Comparison of ENCODE assay signal across 17 cellular contexts in genomic region chr7:91045626-91046025, GRCh38.
DNase-seq lines count a peak whose midpoint lies in the region; FAIRE-seq and TF ChIP-seq lines count a peak whose summit lies in the region.
"Had no signal": no experiment of that assay in that cellular context is flagged by ENCODE, and none has a peak within 500 bp of the region (broad histone marks: within the 10 kb centered on the region; RNA-seq: fewer than 3 reads in every experiment).

No MANE protein-coding gene starts in this region.

- H3K23ac ChIP-seq in trophoblast cell (ENCODE audit: low read length), result no peak overlapping the region

- H3K4me2 ChIP-seq in hepatocyte (no peak overlapping the region), trophoblast cell (ENCODE audit: low read length) (no peak overlapping the region)
- H3K4me2 ChIP-seq: KMS-11 had no signal

- H2BK5ac ChIP-seq in trophoblast cell (ENCODE audit: low read depth, low read length, poor library complexity), result no peak overlapping the region

- no peak overlapping the region for H3K18ac ChIP-seq in trophoblast cell (ENCODE audit: low read length)

- TF ChIP-seq CTCF in hepatocyte (IDR thresholded peaks at IDR 0.05; ENCODE audit: poor library complexity) (no peak), sigmoid colon (IDR thresholded peaks at IDR 0.05) (no peak)

- no peak overlapping the region for H2AK5ac ChIP-seq in trophoblast cell (ENCODE audit: low read length)

- no peak overlapping the region for H4K8ac ChIP-seq in trophoblast cell (ENCODE audit: low read depth, low read length)

- TF ChIP-seq POLR2A in GM12891 (IDR thresholded peaks at IDR 0.05; ENCODE audit: low read depth, low read length) (no peak), sigmoid colon (IDR thresholded peaks at IDR 0.05) (no peak)

- H2BK120ac ChIP-seq in trophoblast cell (ENCODE audit: insufficient read depth, low read length, poor library complexity), result no peak overlapping the region

- peak overlapping the region; percentile 59 for H3K27ac ChIP-seq in hepatocyte
- peak overlapping the region in 3 of 4 donors; percentile 1 to 50 (median 6) for H3K27ac ChIP-seq in sigmoid colon
- no peak overlapping the region for H3K27ac ChIP-seq in trophoblast cell (ENCODE audit: low read depth, low read length)
- H3K27ac ChIP-seq: KMS-11, Peyer's patch had no signal

- no peak for TF ChIP-seq EP300 in sigmoid colon (IDR thresholded peaks at IDR 0.05)

- H4K91ac ChIP-seq in trophoblast cell (ENCODE audit: low read depth, low read length), result no peak overlapping the region

- DNase-seq in GM12891 (ENCODE audit: insufficient read length, low spot score) (no peak), hepatocyte (ENCODE audit: low spot score) (no peak), sigmoid colon (no peak), 8988T (no peak), DMS79 (lab: John Stamatoyannopoulos, UW) (no peak), trophoblast cell (no peak), islet precursor cell (no peak)
- DNase-seq: AML-193, COR-L47, NCI-H1048, NCI-H1436 treated with DMSO at 0.1 percent for 48 hours, NCI-H2081, NCI-H510A, Peyer's patch, SIG-M5 had no signal

- no peak overlapping the region for H3K9ac ChIP-seq in trophoblast cell (ENCODE audit: low read length)
- H3K9ac ChIP-seq: KMS-11 had no signal

- H3K9me3 ChIP-seq in hepatocyte (ENCODE audit: low read depth) (no peaks in the 10 kb centered on the region), sigmoid colon (no peaks in the 10 kb centered on the region), trophoblast cell (ENCODE audit: insufficient read depth, low read depth, low read length) (no peaks in the 10 kb centered on the region)
- H3K9me3 ChIP-seq: Peyer's patch had no signal

- FAIRE-seq in GM12891 (lab: Jason Lieb, UNC), result peak; percentile 9
- FAIRE-seq in endometrium (lab: Jason Lieb, UNC), result peak; percentile 90

- no peaks in the 10 kb centered on the region for H3K79me1 ChIP-seq in trophoblast cell (ENCODE audit: low read length)

- H3K36me3 ChIP-seq in hepatocyte (replicated peaks; ENCODE audit: insufficient read depth, low read depth), result no peaks in the 10 kb centered on the region
- no peaks in the 10 kb centered on the region for H3K36me3 ChIP-seq in sigmoid colon
- H3K36me3 ChIP-seq in trophoblast cell (ENCODE audit: control insufficient read depth in 1 of 2, insufficient read depth in 2 of 2, low read length in 2 of 2), result no peaks in the 10 kb centered on the region
- H3K36me3 ChIP-seq: Peyer's patch had no signal

- H4K12ac ChIP-seq in trophoblast cell (ENCODE audit: low read depth, low read length), result no peak overlapping the region

- H4K20me1 ChIP-seq in hepatocyte (ENCODE audit: insufficient read depth, poor library complexity, severe bottlenecking), result no peaks in the 10 kb centered on the region

- H2BK12ac ChIP-seq in trophoblast cell (ENCODE audit: low read length), result no peak overlapping the region

- intact Hi-C loops in sigmoid colon (cut with DNase I), result no loop called here

- WGBS in hepatocyte (ENCODE audit: low lambda C conversion rate, missing lambda C conversion rate), result 74% methylated on average over 1 of the region's 1 CpG
- WGBS in sigmoid colon, 2 donors, result 78 to 84% methylated on average over 1 of the region's 1 CpG
- WGBS in trophoblast cell (ENCODE audit: extremely low coverage, insufficient coverage, insufficient read length), result no CpG with 5 or more reads among the region's 1 CpG

- H3K27me3 ChIP-seq in hepatocyte (no peaks in the 10 kb centered on the region), sigmoid colon (no peaks in the 10 kb centered on the region), trophoblast cell (ENCODE audit: insufficient read depth, low read length) (no peaks in the 10 kb centered on the region)
- H3K27me3 ChIP-seq: Peyer's patch had no signal

- no peaks in the 10 kb centered on the region for H3K79me2 ChIP-seq in hepatocyte
- no peaks in the 10 kb centered on the region for H3K79me2 ChIP-seq in trophoblast cell (ENCODE audit: control insufficient read depth, insufficient read depth, low read length, poor library complexity)

- no peak overlapping the region for H3K14ac ChIP-seq in trophoblast cell (ENCODE audit: low read length)

- no peak overlapping the region for H3K4me3 ChIP-seq in hepatocyte
- H3K4me3 ChIP-seq in sigmoid colon, result no peak overlapping the region
- no peak overlapping the region for H3K4me3 ChIP-seq in trophoblast cell (ENCODE audit: low read depth, low read length)
- H3K4me3 ChIP-seq: Peyer's patch had no signal

- H3K4me1 ChIP-seq in hepatocyte (ENCODE audit: insufficient read depth), result peaks cover 6% of the 10 kb centered on the region
- H3K4me1 ChIP-seq in sigmoid colon, result peaks cover 0 to 10% (median 7%) of the 10 kb centered on the region in 4 donors
- H3K4me1 ChIP-seq in trophoblast cell (ENCODE audit: control insufficient read depth in 1 of 2, insufficient read depth in 2 of 2, low read length in 2 of 2), result peaks cover 0 to 1% of the 10 kb centered on the region in 2 experiments
- H3K4me1 ChIP-seq: Peyer's patch had no signal

- H3K9me2 ChIP-seq in hepatocyte (replicated peaks; ENCODE audit: insufficient read depth), result no peaks in the 10 kb centered on the region

- H2AFZ ChIP-seq in hepatocyte (no peak overlapping the region), trophoblast cell (ENCODE audit: insufficient read depth, low read length, poor library complexity) (no peak overlapping the region)

- no peak overlapping the region for H3K4ac ChIP-seq in trophoblast cell (ENCODE audit: low read depth, low read length)

TF ChIP-seq in GM12891, 5 proteins besides CTCF, POLR2A, EP300 and RAD21:
- TF ChIP-seq SPI1 (IDR thresholded peaks at IDR 0.05; ENCODE audit: low read depth, low read length) (no peak), TAF1 (IDR thresholded peaks at IDR 0.05; ENCODE audit: low read depth, low read length) (no peak), POLR2AphosphoS5 (IDR thresholded peaks at IDR 0.05; ENCODE audit: low read depth, low read length) (no peak), PAX5 (IDR thresholded peaks at IDR 0.05; ENCODE audit: insufficient read depth, low read length, severe bottlenecking) (no peak), POU2F2 (IDR thresholded peaks at IDR 0.05; ENCODE audit: low read depth, low read length) (no peak)
